Comparison of ENCODE assay signal across 2 cellular contexts in genomic region chr2:55062754-55063153, GRCh38.
TF ChIP-seq lines count a peak whose summit lies in the region.

No MANE protein-coding gene starts in this region.

TF ChIP-seq in HEK293, 187 proteins besides CTCF, POLR2A, EP300 and RAD21:
- no peak for TF ChIP-seq ZNF654 (tag by site-specific recombination; IDR thresholded peaks at IDR 0.05; ENCODE audit: low read depth)
- TF ChIP-seq ZNF660 (tag by site-specific recombination; IDR thresholded peaks at IDR 0.05), result no peak
- no peak for TF ChIP-seq ZFHX2 (tag by site-specific recombination; conservative IDR thresholded peaks at IDR 0.05)
- TF ChIP-seq SETDB1 (IDR thresholded peaks at IDR 0.05; ENCODE audit: insufficient read length, low read length), result peak; percentile 23
- no peak for TF ChIP-seq ZNF518A (tag by site-specific recombination; conservative IDR thresholded peaks at IDR 0.05; ENCODE audit: low read depth)
- TF ChIP-seq ZFP41 (tag by site-specific recombination; IDR thresholded peaks at IDR 0.05; ENCODE audit: borderline replicate concordance), result no peak
- no peak for TF ChIP-seq ZNF211 (tag by site-specific recombination; IDR thresholded peaks at IDR 0.05; ENCODE audit: low read depth)

TF ChIP-seq in H1, 55 proteins besides CTCF, POLR2A, EP300 and RAD21:
- TF ChIP-seq SIN3A (conservative IDR thresholded peaks at IDR 0.05 in 1 of 2, IDR thresholded peaks at IDR 0.05 in 1 of 2; ENCODE audit: low read depth in 1 of 2, low read length in 2 of 2) (no peak), KDM1A (IDR thresholded peaks at IDR 0.05; ENCODE audit: borderline replicate concordance, low read length) (peak; percentile 54; the same call in 1 of the 2 replicates)
